Comparison of ENCODE assay signal across 16 cellular contexts in the genomic region with DNA sequence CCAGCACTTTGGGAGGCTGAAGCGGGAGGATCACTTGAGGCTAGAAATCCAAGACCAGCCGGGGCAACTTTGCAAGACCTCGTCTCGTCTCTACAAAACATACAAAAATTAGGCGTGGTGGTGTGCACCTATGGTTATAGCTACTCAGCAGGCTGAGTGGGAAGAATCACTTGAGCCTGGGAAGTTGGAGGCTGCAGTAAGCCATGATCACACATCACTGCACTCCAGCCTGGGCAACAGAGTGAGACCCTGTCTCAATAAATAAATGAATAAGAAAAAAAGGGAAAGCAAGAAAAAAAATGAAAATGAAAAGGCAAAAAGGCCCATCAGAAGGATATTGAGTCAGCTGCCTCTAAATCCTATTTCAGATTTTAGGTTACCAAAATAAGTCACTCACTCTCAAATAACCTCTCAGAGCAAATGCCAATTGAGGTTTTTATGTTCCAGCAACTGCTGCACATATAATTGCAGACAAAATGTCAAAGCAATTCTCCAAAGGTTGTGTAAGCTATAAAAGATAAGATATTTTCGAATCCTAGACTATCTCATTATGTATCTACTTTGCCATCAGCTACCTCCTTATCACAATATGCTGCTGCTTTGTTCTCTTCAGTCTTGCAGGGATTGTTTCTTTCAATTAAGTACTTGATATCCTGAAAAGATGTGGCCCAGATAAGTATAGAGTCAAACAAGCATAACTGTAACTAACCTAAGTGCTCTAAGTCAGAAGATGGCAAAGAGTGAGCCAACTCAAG. TPM values are rescaled to one million over a fixed set of nuclear protein-coding genes. Genes with fewer than 3 reads are reported as not detected.
DNase-seq lines count a peak whose midpoint lies in the region; ATAC-seq and TF ChIP-seq lines count a peak whose summit lies in the region.
"Had no signal": no experiment of that assay in that cellular context is flagged by ENCODE, and none has a peak within 500 bp of the region (broad histone marks: within the 10 kb centered on the region; RNA-seq: fewer than 3 reads in every experiment).

No MANE protein-coding gene starts in this region.

- WGBS in transverse colon (ENCODE audit: low coverage in 1 of 2), 2 donors, result 81 to 91% methylated on average over 3 to 6 of the region's 6 CpGs

- in situ Hi-C loops in transverse colon (cut with MboI; ENCODE audit: low pct_ligation_motif_present in 1 of 4, low pct_unique_long_range_greater_than_20kb in 1 of 4, low sequenced_read_pairs in 3 of 4), result no loop called here

- no peaks in the 10 kb centered on the region for H3K27me3 Mint-ChIP-seq in activated naive CD4-positive, alpha-beta T cell treated with anti-CD3 and anti-CD28 coated beads, Interleukin-2, amount 50 U/mL, for 24 hours
- no peaks in the 10 kb centered on the region for H3K27me3 Mint-ChIP-seq in activated naive CD4-positive, alpha-beta T cell treated with anti-CD3 and anti-CD28 coated beads for 36 hours (ENCODE audit: low read depth)
- H3K27me3 Mint-ChIP-seq in T-helper 17 cell (no peaks in the 10 kb centered on the region), glutamatergic neuron (ENCODE audit: unreplicated experiment) (peaks cover 10% of the 10 kb centered on the region)

- H3K4me1 Mint-ChIP-seq in activated naive CD4-positive, alpha-beta T cell treated with anti-CD3 and anti-CD28 coated beads, Interleukin-2, amount 50 U/mL, for 24 hours, result peaks cover 61% of the 10 kb centered on the region
- H3K4me1 Mint-ChIP-seq in activated naive CD4-positive, alpha-beta T cell treated with anti-CD3 and anti-CD28 coated beads for 36 hours (ENCODE audit: low read depth), result peaks cover 54% of the 10 kb centered on the region
- H3K4me1 Mint-ChIP-seq in T-helper 17 cell (peaks cover 46% of the 10 kb centered on the region), glutamatergic neuron (ENCODE audit: low read depth, unreplicated experiment) (peaks cover 20% of the 10 kb centered on the region)

- peak overlapping the region; percentile 51 for H3K4me3 Mint-ChIP-seq in activated naive CD4-positive, alpha-beta T cell treated with anti-CD3 and anti-CD28 coated beads, Interleukin-2, amount 50 U/mL, for 24 hours
- no peak overlapping the region for H3K4me3 Mint-ChIP-seq in activated naive CD4-positive, alpha-beta T cell treated with anti-CD3 and anti-CD28 coated beads for 36 hours
- H3K4me3 Mint-ChIP-seq in T-helper 17 cell (peak overlapping the region; percentile 39), glutamatergic neuron (ENCODE audit: unreplicated experiment) (no peak overlapping the region)

- no peak for TF ChIP-seq EP300 in transverse colon (IDR thresholded peaks at IDR 0.05; ENCODE audit: low read depth)

- CTCF ChIA-PET in activated naive CD4-positive, alpha-beta T cell treated with anti-CD3 and anti-CD28 coated beads for 36 hours (lab: Charles Lee), result interaction anchor here (1.2 kb wide), 1 partner anchor 13 kb away, joined by 3 read pairs; no protein-coding TSS in a partner anchor

- no peak for ATAC-seq in T-helper 17 cell
- ATAC-seq: left lobe of liver, Panc1 had no signal

- intact Hi-C loops in activated naive CD4-positive, alpha-beta T cell treated with anti-CD3 and anti-CD28 coated beads for 36 hours (cut with micrococcal nuclease), result no loop called here
- intact Hi-C loops in transverse colon (cut with DNase I; ENCODE audit: low total_unique reads) (no loop called here), uterus (cut with DNase I; ENCODE audit: low total_unique reads) (no loop called here)

- peak overlapping the region; percentile 1 for H3K27ac Mint-ChIP-seq in activated naive CD4-positive, alpha-beta T cell treated with anti-CD3 and anti-CD28 coated beads, Interleukin-2, amount 50 U/mL, for 24 hours
- no peak overlapping the region for H3K27ac Mint-ChIP-seq in activated naive CD4-positive, alpha-beta T cell treated with anti-CD3 and anti-CD28 coated beads for 36 hours
- H3K27ac Mint-ChIP-seq in T-helper 17 cell, result peak overlapping the region; percentile 94
- H3K27ac Mint-ChIP-seq in glutamatergic neuron (ENCODE audit: unreplicated experiment), result peak overlapping the region; percentile 23

- TF ChIP-seq CTCF in glutamatergic neuron (IDR thresholded peaks at IDR 0.05; ENCODE audit: partially characterized antibody, unreplicated experiment), result no peak
- no peak for TF ChIP-seq CTCF in transverse colon (IDR thresholded peaks at IDR 0.05)
- no peak for TF ChIP-seq CTCF in uterus (IDR thresholded peaks at IDR 0.05)

- H3K27ac ChIP-seq in transverse colon, result no peak overlapping the region
- no peak overlapping the region for H3K27ac ChIP-seq in uterus
- H3K27ac ChIP-seq: thoracic aorta had no signal

- TF ChIP-seq POLR2A in transverse colon (IDR thresholded peaks at IDR 0.05) (no peak), uterus (IDR thresholded peaks at IDR 0.05) (no peak)

- H3K27me3 ChIP-seq in transverse colon, result no peaks in the 10 kb centered on the region
- H3K27me3 ChIP-seq in uterus, result no peaks in the 10 kb centered on the region

- DNase-seq in activated naive CD4-positive, alpha-beta T cell treated with anti-CD3 and anti-CD28 coated beads for 36 hours, result no peak
- no peak for DNase-seq in T-helper 17 cell
- DNase-seq in glutamatergic neuron, result no peak
- DNase-seq in transverse colon, result peak; percentile 1
- no peak for DNase-seq in HuH-7.5 (ENCODE audit: low spot score)
- DNase-seq in uterus, result no peak
- DNase-seq in stimulated activated CD8-positive, alpha-beta memory T cell treated with anti-CD3 and anti-CD28 coated beads, Interleukin-4, amount 100 ng/mL, for 48 hours, result no peak
- DNase-seq: activated CD4-positive, alpha-beta T cell treated with anti-CD3 and anti-CD28 coated beads for 4 hours; activated naive CD4-positive, alpha-beta T cell; effector CD4-positive, alpha-beta T cell; NCI-H2081 treated with DMSO at 0.1 percent for 48 hours; NCI-H69 had no signal

- H3K36me3 ChIP-seq in transverse colon, result peaks cover 0 to 27% (median 7%) of the 10 kb centered on the region in 4 donors
- H3K36me3 ChIP-seq in uterus, result no peaks in the 10 kb centered on the region

- no peaks in the 10 kb centered on the region for H3K9me3 Mint-ChIP-seq in activated naive CD4-positive, alpha-beta T cell treated with anti-CD3 and anti-CD28 coated beads, Interleukin-2, amount 50 U/mL, for 24 hours
- no peaks in the 10 kb centered on the region for H3K9me3 Mint-ChIP-seq in activated naive CD4-positive, alpha-beta T cell treated with anti-CD3 and anti-CD28 coated beads for 36 hours
- H3K9me3 Mint-ChIP-seq in glutamatergic neuron (ENCODE audit: unreplicated experiment), result peaks cover 11% of the 10 kb centered on the region

- H3K4me3 ChIP-seq in transverse colon, result no peak overlapping the region
- no peak overlapping the region for H3K4me3 ChIP-seq in uterus
- H3K4me3 ChIP-seq: thoracic aorta had no signal

- peaks cover 24% of the 10 kb centered on the region for H3K36me3 Mint-ChIP-seq in activated naive CD4-positive, alpha-beta T cell treated with anti-CD3 and anti-CD28 coated beads, Interleukin-2, amount 50 U/mL, for 24 hours
- H3K36me3 Mint-ChIP-seq in activated naive CD4-positive, alpha-beta T cell treated with anti-CD3 and anti-CD28 coated beads for 36 hours (ENCODE audit: low read depth), result peaks cover 62% of the 10 kb centered on the region
- H3K36me3 Mint-ChIP-seq in T-helper 17 cell (ENCODE audit: low read depth), result peaks cover 4% of the 10 kb centered on the region
- H3K36me3 Mint-ChIP-seq in glutamatergic neuron (ENCODE audit: unreplicated experiment), result no peaks in the 10 kb centered on the region

- peaks cover 10 to 33% (median 23%) of the 10 kb centered on the region in 4 donors for H3K4me1 ChIP-seq in transverse colon
- H3K4me1 ChIP-seq in uterus, result peaks cover 0 to 16% of the 10 kb centered on the region in 2 donors

- H3K9me3 ChIP-seq in T-helper 17 cell (ENCODE audit: control insufficient read depth, low read length, poor library complexity, severe bottlenecking) (no peaks in the 10 kb centered on the region), transverse colon (no peaks in the 10 kb centered on the region), uterus (no peaks in the 10 kb centered on the region)
- H3K9me3 ChIP-seq: thoracic aorta had no signal

RNA-seq across cellular contexts. Expression of a gene that starts 4.7 kb away (rescaled TPM):
- total RNA-seq in activated naive CD4-positive, alpha-beta T cell treated with anti-CD3 and anti-CD28 coated beads for 36 hours, result 10 to 100 TPM; 67.6 to 69.9 TPM
- total RNA-seq in T-helper 17 cell (10 to 100 TPM; 51.2 to 52.6 TPM), glutamatergic neuron (ENCODE audit: unreplicated experiment) (108 TPM), transverse colon (10 to 100 TPM; 28.7 to 48.0 (median 33.7) TPM), uterus (10 to 100 TPM; 29.5 to 79.5 (median 59.8) TPM)

RNA-seq across cellular contexts. Expression of a gene that starts 40.1 kb away (rescaled TPM):
- total RNA-seq in activated naive CD4-positive, alpha-beta T cell treated with anti-CD3 and anti-CD28 coated beads for 36 hours, result 10 to 100 TPM; 38.5 to 44.1 TPM
- total RNA-seq in T-helper 17 cell (100 to 1,000 TPM; 112 to 116 TPM), glutamatergic neuron (ENCODE audit: unreplicated experiment) (34.0 TPM), transverse colon (10 to 100 TPM; 75.7 to 96.1 (median 86.0) TPM), uterus (10 to 100 TPM; 13.8 to 63.5 (median 43.7) TPM)

Comparison
In these comparisons a context has a peak if more than half of its experiments do, and no peak if none do; other contexts are left out.
1. H3K4me3 Mint-ChIP-seq: peak in activated naive CD4-positive, alpha-beta T cell treated with anti-CD3 and anti-CD28 coated beads, Interleukin-2, amount 50 U/mL, for 24 hours (single experiment) and T-helper 17 cell (single experiment); none in activated naive CD4-positive, alpha-beta T cell treated with anti-CD3 and anti-CD28 coated beads for 36 hours (single experiment) and glutamatergic neuron (single experiment).